Comparison of ENCODE assay signal across 8 cellular contexts in genomic region chr9:15423328-15423985, GRCh38. TPM values are rescaled to one million over a fixed set of nuclear protein-coding genes. Genes with fewer than 3 reads are reported as not detected.
DNase-seq lines count a peak whose midpoint lies in the region; ATAC-seq and TF ChIP-seq lines count a peak whose summit lies in the region.

No MANE protein-coding gene starts in this region.

- H3K4me3 ChIP-seq in cardiac muscle cell (peak overlapping the region; percentile 88), OCI-LY3 (ENCODE audit: low read length) (peak overlapping the region; percentile 87), mucosa of descending colon (peak overlapping the region; percentile 95)

- peak overlapping the region; percentile 43; the same call in 1 of the 2 replicates for H2AFZ ChIP-seq in OCI-LY3 (ENCODE audit: low read depth, low read length)

- no peaks in the 10 kb centered on the region for H3K27me3 ChIP-seq in cardiac muscle cell
- no peaks in the 10 kb centered on the region for H3K27me3 ChIP-seq in OCI-LY3 (ENCODE audit: low read depth, low read length)

- H3K9me3 ChIP-seq in cardiac muscle cell (ENCODE audit: low read depth), result no peaks in the 10 kb centered on the region
- H3K9me3 ChIP-seq in OCI-LY3 (ENCODE audit: insufficient read depth, low read length), result no peaks in the 10 kb centered on the region
- H3K9me3 ChIP-seq in mucosa of descending colon, result no peaks in the 10 kb centered on the region

- peak overlapping the region; percentile 77 for H3K9ac ChIP-seq in OCI-LY3 (ENCODE audit: low read length)

- H3K27ac ChIP-seq in cardiac muscle cell (peak overlapping the region; percentile 92), OCI-LY3 (ENCODE audit: low read length) (peak overlapping the region; percentile 30)

- peaks cover 9% of the 10 kb centered on the region for H4K20me1 ChIP-seq in OCI-LY3 (ENCODE audit: insufficient read depth, low read length)

- ATAC-seq in Right ventricle myocardium superior (ENCODE audit: poor library complexity) (no peak), mucosa of descending colon (no peak)

- peaks cover 11% of the 10 kb centered on the region for H3K4me1 ChIP-seq in cardiac muscle cell (ENCODE audit: low read depth)
- H3K4me1 ChIP-seq in OCI-LY3 (ENCODE audit: low read length), result peaks cover 26% of the 10 kb centered on the region
- peaks cover 23% of the 10 kb centered on the region for H3K4me1 ChIP-seq in mucosa of descending colon (ENCODE audit: low read depth)

- H3K4me2 ChIP-seq in OCI-LY3 (ENCODE audit: low read length), result peak overlapping the region; percentile 95

- intact Hi-C loops in Right ventricle myocardium superior (cut with DNase I), result loop anchor here (10.0 kb wide), 1 partner anchor 209 kb away; no protein-coding TSS in a partner anchor
- intact Hi-C loops in mucosa of descending colon (cut with DNase I, micrococcal nuclease), result loop anchor here (10.0 kb wide), 3 partner anchors 119 to 209 kb away; partner anchors contain the start of gene TTC39B (in 1 of the 2)

- H3K79me2 ChIP-seq in OCI-LY3 (ENCODE audit: low read length), result peaks cover 26% of the 10 kb centered on the region

- peaks cover 3% of the 10 kb centered on the region for H3K36me3 ChIP-seq in cardiac muscle cell
- H3K36me3 ChIP-seq in OCI-LY3 (replicated peaks; ENCODE audit: low read depth, low read length), result peaks cover 16% of the 10 kb centered on the region
- H3K36me3 ChIP-seq in mucosa of descending colon (ENCODE audit: low read depth), result no peaks in the 10 kb centered on the region

- DNase-seq in cardiac muscle cell (ENCODE audit: low read depth in 1 of 2, low spot score in 1 of 2), result peak in 1 of 2 donors; percentile 42
- DNase-seq in Right ventricle myocardium superior, result no peak
- peak; percentile 49 for DNase-seq in dermis blood vessel endothelial cell
- DNase-seq in mucosa of descending colon, result no peak
- DNase-seq in HuH-7 (ENCODE audit: low spot score), result no peak
- no peak for DNase-seq in inferior parietal cortex (ENCODE audit: extremely low spot score)
- no peak for DNase-seq in iPS-NIHi11 (ENCODE audit: low spot score)

- TF ChIP-seq CTCF in cardiac muscle cell (IDR thresholded peaks at IDR 0.05; ENCODE audit: low read depth, low read length) (peak; percentile 31), OCI-LY3 (IDR thresholded peaks at IDR 0.05; ENCODE audit: low read depth, low read length) (no peak), mucosa of descending colon (IDR thresholded peaks at IDR 0.05) (no peak)

RNA-seq across cellular contexts. Expression of gene SNAPC3, which starts 0.8 kb away (rescaled TPM):
- total RNA-seq in cardiac muscle cell, result 107 and 147 TPM in 2 replicates
- 46.2 and 65.2 TPM in 2 replicates for polyA plus RNA-seq in cardiac muscle cell
- total RNA-seq in Right ventricle myocardium superior, result 32.1 TPM
- total RNA-seq in dermis blood vessel endothelial cell, result 45.3 and 47.0 TPM in 2 replicates
- total RNA-seq in mucosa of descending colon, result 10 to 100 TPM; 32.2 to 44.9 (median 44.5) TPM
